Comparison of ENCODE assay signal across 23 cellular contexts in genomic region chr20:62147125-62147524, GRCh38.
"Had no signal": no experiment of that assay in that cellular context is flagged by ENCODE, and none has a peak within 500 bp of the region (broad histone marks: within the 10 kb centered on the region; RNA-seq: fewer than 3 reads in every experiment).

No MANE protein-coding gene starts in this region.

- H3K4me3 Mint-ChIP-seq: activated CD4-positive, alpha-beta T cell treated with anti-CD3 and anti-CD28 coated beads for 36 hours; activated naive CD8-positive, alpha-beta T cell; activated T-cell treated with anti-CD3 and anti-CD28 coated beads, Interleukin-2, amount 50 U/mL, for 24 hours; activated T-helper 17 cell treated with anti-CD3 and anti-CD28 coated beads, Interleukin-2, amount 50 U/mL, for 72 hours; central memory CD8-positive, alpha-beta T cell; naive thymus-derived CD4-positive, alpha-beta T cell; stimulated activated naive CD8-positive, alpha-beta T cell treated with anti-CD3 and anti-CD28 coated beads, Interleukin-15, Interleukin-2, amounts not matched to agents 100 ng/mL and 50 ng/mL, for 24 hours had no signal

- H3K27ac ChIP-seq: colonic mucosa, lower lobe of right lung, prostate gland, right atrium auricular region, thyroid gland had no signal

- H3K27ac Mint-ChIP-seq: activated CD4-positive, alpha-beta T cell treated with anti-CD3 and anti-CD28 coated beads for 36 hours; activated naive CD8-positive, alpha-beta T cell; activated T-cell treated with anti-CD3 and anti-CD28 coated beads, Interleukin-2, amount 50 U/mL, for 24 hours; activated T-helper 17 cell treated with anti-CD3 and anti-CD28 coated beads, Interleukin-2, amount 50 U/mL, for 72 hours; naive thymus-derived CD4-positive, alpha-beta T cell; stimulated activated naive CD8-positive, alpha-beta T cell treated with anti-CD3 and anti-CD28 coated beads, Interleukin-15, Interleukin-2, amounts not matched to agents 100 ng/mL and 50 ng/mL, for 24 hours had no signal

- H3K27me3 Mint-ChIP-seq: activated CD4-positive, alpha-beta T cell treated with anti-CD3 and anti-CD28 coated beads for 36 hours; activated naive CD8-positive, alpha-beta T cell; activated T-cell treated with anti-CD3 and anti-CD28 coated beads, Interleukin-2, amount 50 U/mL, for 24 hours; activated T-helper 17 cell treated with anti-CD3 and anti-CD28 coated beads, Interleukin-2, amount 50 U/mL, for 72 hours; central memory CD8-positive, alpha-beta T cell; naive thymus-derived CD4-positive, alpha-beta T cell; stimulated activated naive CD8-positive, alpha-beta T cell treated with anti-CD3 and anti-CD28 coated beads, Interleukin-15, Interleukin-2, amounts not matched to agents 100 ng/mL and 50 ng/mL, for 24 hours had no signal

- H3K36me3 ChIP-seq: colonic mucosa, lower lobe of right lung, prostate gland, right atrium auricular region, thyroid gland had no signal

- H3K9me3 ChIP-seq: colonic mucosa, lower lobe of right lung, prostate gland, right atrium auricular region, thyroid gland had no signal

- ATAC-seq: activated CD4-positive, alpha-beta T cell treated with anti-CD3 and anti-CD28 coated beads for 36 hours; activated T-helper 17 cell treated with anti-CD3 and anti-CD28 coated beads, Interleukin-2, amount 50 U/mL, for 72 hours; lower lobe of right lung; naive thymus-derived CD4-positive, alpha-beta T cell had no signal

- H3K9me3 Mint-ChIP-seq: activated T-cell treated with anti-CD3 and anti-CD28 coated beads, Interleukin-2, amount 50 U/mL, for 24 hours; activated T-helper 17 cell treated with anti-CD3 and anti-CD28 coated beads, Interleukin-2, amount 50 U/mL, for 72 hours; central memory CD8-positive, alpha-beta T cell; naive thymus-derived CD4-positive, alpha-beta T cell; stimulated activated naive CD8-positive, alpha-beta T cell treated with anti-CD3 and anti-CD28 coated beads, Interleukin-15, Interleukin-2, amounts not matched to agents 100 ng/mL and 50 ng/mL, for 24 hours had no signal

- H3K27me3 ChIP-seq: colonic mucosa, right atrium auricular region, thyroid gland had no signal

- H3K4me3 ChIP-seq: colonic mucosa, lower lobe of right lung, prostate gland, right atrium auricular region, thyroid gland had no signal

- DNase-seq: activated CD4-positive, alpha-beta T cell treated with anti-CD3 and anti-CD28 coated beads for 36 hours; activated CD4-positive, alpha-beta T cell treated with anti-CD3 and anti-CD28 coated beads, Interleukin-2, amount 50 U/mL, for 4 hours; activated CD8-positive, alpha-beta memory T cell treated with anti-CD3 and anti-CD28 coated beads for 24 hours; activated CD8-positive, alpha-beta memory T cell treated with anti-CD3 and anti-CD28 coated beads, Interleukin-2, amount 50 U/mL, for 4 hours; activated naive CD4-positive, alpha-beta T cell; activated T-cell treated with anti-CD3 and anti-CD28 coated beads, Interleukin-2, amount 50 U/mL, for 24 hours; colonic mucosa; effector CD4-positive, alpha-beta T cell; erythroblast; foreskin fibroblast; kidney; lower lobe of right lung; naive thymus-derived CD4-positive, alpha-beta T cell; stimulated activated CD4-positive, alpha-beta T cell treated with anti-CD3 and anti-CD28 coated beads, Interleukin-4, amount 100 ng/mL, for 24 hours; substantia nigra; T-helper 1 cell; thyroid gland had no signal
